ENCODE assay signal across 9 cellular contexts in the genomic region with DNA sequence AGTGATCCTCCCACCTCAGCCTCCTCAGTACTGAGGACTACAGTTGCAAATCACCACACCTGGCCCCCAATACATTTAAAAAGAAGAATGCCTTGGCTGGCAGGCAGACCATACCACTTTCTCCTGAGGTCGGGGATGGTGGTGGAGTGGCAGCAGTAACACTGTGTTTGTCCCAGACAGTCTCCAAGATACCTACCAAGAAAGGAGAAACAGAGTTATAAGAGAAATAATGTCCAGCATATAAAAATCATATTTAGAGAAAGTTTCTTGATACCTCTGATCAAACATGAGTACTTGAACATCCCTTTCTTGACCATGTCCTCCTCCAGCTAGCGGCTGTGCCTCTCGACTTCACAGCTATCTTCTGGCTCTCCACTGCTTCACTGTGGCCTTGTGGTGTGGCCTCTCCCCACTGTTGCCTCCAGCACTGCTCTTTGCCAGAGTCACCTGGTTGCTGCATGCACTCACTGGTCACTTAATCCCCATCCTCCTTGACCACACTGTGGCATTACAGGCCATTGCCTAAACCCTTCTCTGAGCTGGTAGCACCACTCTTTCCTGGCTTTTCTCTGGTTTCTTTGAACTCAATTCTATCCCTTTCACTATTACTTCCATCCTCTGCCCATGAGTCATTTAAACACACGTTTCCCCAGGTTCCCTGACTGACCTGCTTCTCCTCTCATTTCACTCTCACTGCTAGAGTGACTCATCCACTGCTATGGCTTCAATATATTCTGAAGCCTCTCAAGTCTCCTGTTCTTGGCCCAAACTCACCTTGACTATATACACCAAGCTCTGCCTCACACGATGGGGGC. TPM values are rescaled to one million over a fixed set of nuclear protein-coding genes. Genes with fewer than 3 reads are reported as not detected.
DNase-seq lines count a peak whose midpoint lies in the region; ATAC-seq, FAIRE-seq and TF ChIP-seq lines count a peak whose summit lies in the region.
"Had no signal": no experiment of that assay in that cellular context is flagged by ENCODE, and none has a peak within 500 bp of the region (broad histone marks: within the 10 kb centered on the region; RNA-seq: fewer than 3 reads in every experiment).

No MANE protein-coding gene starts in this region.

- H3K27ac ChIP-seq in effector memory CD4-positive, alpha-beta T cell (ENCODE audit: insufficient read depth, low read length, poor library complexity, severe bottlenecking) = peak overlapping the region; percentile 9

- DNase-seq in SIG-M5 treated with dmso at 0.1 percent for 504 hours (lab: John Stamatoyannopoulos, UW; ENCODE audit: unreplicated experiment) = peak; percentile 21
- DNase-seq in SIG-M5 (lab: John Stamatoyannopoulos, UW) = no peak
- peak; percentile 73 for DNase-seq in RCC 7860 (ENCODE audit: low spot score)
- no peak for DNase-seq in effector memory CD4-positive, alpha-beta T cell
- no peak for DNase-seq in osteocyte (ENCODE audit: extremely low spot score, unreplicated experiment)
- DNase-seq in NCI-H446 treated with DMSO at 0.1 percent for 48 hours (lab: John Stamatoyannopoulos, UW) = no peak
- no peak for DNase-seq in HAP-1 (ENCODE audit: low spot score in 2 of 2)
- DNase-seq: transverse colon had no signal

- H3K27me3 ChIP-seq in effector memory CD4-positive, alpha-beta T cell (replicated peaks; ENCODE audit: control insufficient read depth, insufficient read depth, low read length, poor library complexity, severe bottlenecking) = no peaks in the 10 kb centered on the region
- no peaks in the 10 kb centered on the region for H3K27me3 ChIP-seq in HAP-1 (ENCODE audit: low read depth)
- H3K27me3 ChIP-seq: transverse colon had no signal

- no peaks in the 10 kb centered on the region for H3K27me3 Mint-ChIP-seq in osteocyte (ENCODE audit: unreplicated experiment)

- no peaks in the 10 kb centered on the region for H3K9me3 Mint-ChIP-seq in osteocyte (ENCODE audit: unreplicated experiment)

- ATAC-seq in HG03354 (IDR thresholded peaks at IDR 0.05; ENCODE audit: poor library complexity, severe bottlenecking, unreplicated experiment) = no peak

- H3K36me3 Mint-ChIP-seq in osteocyte (ENCODE audit: unreplicated experiment) = peaks cover 31% of the 10 kb centered on the region

- H3K36me3 ChIP-seq in effector memory CD4-positive, alpha-beta T cell (ENCODE audit: control insufficient read depth, insufficient read depth, low read length) = peaks cover 44% of the 10 kb centered on the region
- H3K36me3 ChIP-seq in HAP-1 (replicated peaks) = peaks cover 42% of the 10 kb centered on the region

- H3K4me1 Mint-ChIP-seq in osteocyte (ENCODE audit: unreplicated experiment) = peaks cover 28% of the 10 kb centered on the region

- H3K4me3 Mint-ChIP-seq in osteocyte (ENCODE audit: unreplicated experiment) = no peak overlapping the region

- peak overlapping the region; percentile 39 for H3K27ac Mint-ChIP-seq in osteocyte (ENCODE audit: unreplicated experiment)

- H3K4me3 ChIP-seq in effector memory CD4-positive, alpha-beta T cell (ENCODE audit: insufficient read depth, low read depth, low read length, poor library complexity, severe bottlenecking) = no peak overlapping the region
- H3K4me3 ChIP-seq in HAP-1 = no peak overlapping the region
- H3K4me3 ChIP-seq: transverse colon had no signal

- H3K9me3 ChIP-seq in effector memory CD4-positive, alpha-beta T cell (ENCODE audit: control insufficient read depth, low read length) = no peaks in the 10 kb centered on the region
- H3K9me3 ChIP-seq in HAP-1 = no peaks in the 10 kb centered on the region
- H3K9me3 ChIP-seq: transverse colon had no signal

- in situ Hi-C loops in HAP-1 (cut with MboI; ENCODE audit: low sequenced_read_pairs) = loop anchor here (5.0 kb wide), 1 partner anchor 46 kb away; a partner anchor contains a TSS

- H3K4me1 ChIP-seq in effector memory CD4-positive, alpha-beta T cell (ENCODE audit: control insufficient read depth, insufficient read depth, low read length, poor library complexity, severe bottlenecking) = peaks cover 24% of the 10 kb centered on the region
- peaks cover 72% of the 10 kb centered on the region for H3K4me1 ChIP-seq in HAP-1

- peak; percentile 82 for FAIRE-seq in RCC 7860 (lab: Jason Lieb, UNC)

- TF ChIP-seq CTCF in osteocyte (IDR thresholded peaks at IDR 0.05) = no peak

RNA-seq across cellular contexts. Expression of a gene that starts 45.2 kb away (rescaled TPM):
- 128 and 138 TPM in 2 replicates for total RNA-seq in osteocyte

Comparison
In these comparisons a context has a peak if more than half of its experiments do, and no peak if none do; other contexts are left out.
1. DNase-seq: peak in SIG-M5 treated with dmso at 0.1 percent for 504 hours (single experiment) and RCC 7860 (single experiment); none in SIG-M5 (single experiment), effector memory CD4-positive, alpha-beta T cell (0 of 3), osteocyte (single experiment), NCI-H446 treated with DMSO at 0.1 percent for 48 hours (single experiment) and HAP-1 (0 of 2).